ENCODE assay signal across 2 cellular contexts in the genomic region with DNA sequence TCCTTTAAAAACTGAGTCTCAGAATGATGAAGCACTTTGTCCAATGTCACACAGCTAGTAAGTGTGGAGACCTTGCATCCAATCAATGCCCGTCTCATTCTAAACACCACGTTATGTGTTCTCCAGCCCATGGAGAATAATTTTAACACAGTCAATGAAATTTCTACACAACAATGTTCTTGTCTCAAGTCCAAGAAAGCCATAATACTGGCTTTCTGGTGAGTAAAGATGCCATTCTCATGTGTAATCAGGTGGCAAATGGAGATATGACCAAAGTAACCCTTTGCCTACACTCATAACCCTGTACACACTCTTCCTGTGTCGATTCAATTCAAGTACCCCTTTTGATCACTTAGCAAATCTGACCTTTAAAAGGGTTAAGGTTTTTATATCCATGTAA. TPM values are rescaled to one million over a fixed set of nuclear protein-coding genes. Genes with fewer than 3 reads are reported as not detected.
"Had no signal": no experiment of that assay in that cellular context is flagged by ENCODE, and none has a peak within 500 bp of the region (broad histone marks: within the 10 kb centered on the region; RNA-seq: fewer than 3 reads in every experiment).

No MANE protein-coding gene starts in this region.

RNA-seq across cellular contexts. Expression of a gene that starts 4.7 kb away (rescaled TPM):
- total RNA-seq: ascending aorta, hepatocyte had no signal
